Comparison of ENCODE assay signal across 8 cellular contexts in the genomic region with DNA sequence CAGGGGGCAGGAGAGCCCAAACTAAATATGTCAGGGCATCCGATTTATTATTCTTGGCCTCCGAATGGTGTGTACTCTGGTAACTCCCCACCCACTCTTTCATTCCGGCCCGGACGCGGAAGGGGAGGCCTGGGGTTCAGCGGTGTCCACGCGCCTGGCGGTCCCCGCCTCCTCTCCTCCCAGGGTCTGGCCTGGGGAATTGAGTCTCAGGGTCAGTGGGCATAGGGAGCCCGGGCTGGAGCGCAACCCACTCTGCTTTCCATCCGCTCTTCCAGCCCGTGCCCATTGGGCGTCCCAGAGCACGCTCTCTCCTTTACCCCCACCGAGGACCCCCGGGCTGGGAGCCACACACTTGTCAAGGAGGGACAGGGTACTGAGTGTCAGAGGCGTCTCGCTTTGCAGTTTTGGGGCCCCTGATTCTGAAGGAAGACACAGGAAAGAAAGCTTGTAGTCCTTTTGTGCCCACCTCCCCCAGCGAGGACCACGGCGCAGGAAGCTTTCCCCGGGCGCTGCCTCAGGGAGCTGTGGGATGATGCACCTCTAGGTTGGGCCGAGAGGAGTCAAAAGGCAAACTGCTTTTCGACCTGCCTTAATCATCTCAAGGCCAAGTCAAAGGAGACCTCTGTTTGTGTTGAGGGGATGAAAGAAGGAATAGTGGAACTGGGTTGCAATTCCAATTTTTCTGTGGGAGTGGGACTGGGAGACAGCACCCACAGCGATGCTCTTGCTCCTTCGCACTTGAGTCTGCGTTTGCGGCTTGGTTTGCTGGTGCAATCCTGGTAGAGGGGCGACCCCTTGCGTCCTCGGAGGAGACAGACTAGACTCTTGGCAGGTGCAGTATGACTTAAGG. TPM values are rescaled to one million over a fixed set of nuclear protein-coding genes. Genes with fewer than 3 reads are reported as not detected.
A peak's percentile ranks its signal among the peaks of the same experiment; 100 is the strongest.
DNase-seq lines count a peak whose midpoint lies in the region; ATAC-seq and TF ChIP-seq lines count a peak whose summit lies in the region.

No MANE protein-coding gene starts in this region.

- intact Hi-C loops in left ventricle myocardium superior (cut with micrococcal nuclease) = no loop called here

- ATAC-seq in left ventricle myocardium superior = peak; percentile 84

- H3K79me2 ChIP-seq in SK-N-SH (ENCODE audit: insufficient read depth) = no peaks in the 10 kb centered on the region

- no peak overlapping the region for H3K4me2 ChIP-seq in SK-N-SH

- H3K9me2 ChIP-seq in SK-N-SH = no peaks in the 10 kb centered on the region

- no peaks in the 10 kb centered on the region; a peak in 1 of 4 replicates for H3K4me1 ChIP-seq in SK-N-SH (ENCODE audit: control insufficient read depth in 1 of 2, insufficient read depth in 2 of 2, low read depth in 1 of 2, low read length in 1 of 2)

- no peaks in the 10 kb centered on the region for H3K9me3 ChIP-seq in SK-N-SH

- no peak overlapping the region for H3K9ac ChIP-seq in SK-N-SH

- H3K36me3 ChIP-seq in SK-N-SH (replicated peaks in 1 of 2; ENCODE audit: control insufficient read depth in 1 of 2, insufficient read depth in 2 of 2, low read length in 1 of 2) = no peaks in the 10 kb centered on the region

- DNase-seq in HEK293T (ENCODE audit: extremely low spot score) (peak; percentile 82), M059J (ENCODE audit: low read depth) (peak; percentile 72), SK-N-SH (peak; percentile 73), amniotic stem cell (lab: John Stamatoyannopoulos, UW) (peak; percentile 44), left ventricle myocardium superior (peak; percentile 72), putamen (ENCODE audit: low spot score) (peak; percentile 67), COR-L47 (lab: John Stamatoyannopoulos, UW) (no peak)

- H2AFZ ChIP-seq in SK-N-SH (ENCODE audit: low read depth) = no peak overlapping the region

- POLR2A ChIA-PET in HEK293T (lab: Yijun Ruan, JAX) (no interaction called here), SK-N-SH (lab: Yijun Ruan, JAX) (no interaction called here)

- 4% methylated on average over 32 of the region's 35 CpGs for WGBS in SK-N-SH (ENCODE audit: low lambda C conversion rate)

- H3K27me3 ChIP-seq in SK-N-SH (ENCODE audit: insufficient read depth) = peaks cover 53% of the 10 kb centered on the region

- peak; percentile 92 for TF ChIP-seq RAD21 in SK-N-SH (IDR thresholded peaks at IDR 0.05; ENCODE audit: low read length)

- H4K20me1 ChIP-seq in SK-N-SH (ENCODE audit: insufficient read depth) = no peaks in the 10 kb centered on the region

- TF ChIP-seq EP300 in SK-N-SH (IDR thresholded peaks at IDR 0.05; ENCODE audit: borderline replicate concordance in 1 of 2, low read depth in 1 of 2, low read length in 1 of 2) = no peak

- peak; percentile 91 for TF ChIP-seq CTCF in GM12872 (IDR thresholded peaks at IDR 0.05; ENCODE audit: insufficient read depth, low read depth, low read length)
- TF ChIP-seq CTCF in SK-N-SH (IDR thresholded peaks at IDR 0.05) = peak; percentile 81

- peak overlapping the region in 1 of 2 experiments; percentile 29; a peak in 1 of 4 replicates for H3K4me3 ChIP-seq in SK-N-SH (ENCODE audit: low read depth in 2 of 2, low read length in 1 of 2)

- CTCF ChIA-PET in HEK293T (lab: Yijun Ruan, JAX) = no interaction called here
- CTCF ChIA-PET in SK-N-SH (lab: Yijun Ruan, JAX) = interaction anchor here (0.6 to 1.9 kb wide), 7 partner anchors 10 to 1126 kb away, joined by 3 to 4 read pairs (median 3); no protein-coding TSS in a partner anchor

- H3F3A ChIP-seq in SK-N-SH (replicated peaks; ENCODE audit: insufficient read depth) = no peaks in the 10 kb centered on the region

- no peak overlapping the region for H3K27ac ChIP-seq in SK-N-SH (ENCODE audit: low read depth in 2 of 2, low read length in 1 of 2)

TF ChIP-seq in HEK293T, 16 proteins besides CTCF, POLR2A, EP300 and RAD21:
- no peak for TF ChIP-seq HDGF (IDR thresholded peaks at IDR 0.05; ENCODE audit: borderline replicate concordance)
- TF ChIP-seq CTBP1 (IDR thresholded peaks at IDR 0.05; ENCODE audit: borderline replicate concordance) = no peak; the same call in 1 of the 2 replicates
- TF ChIP-seq FOXA1 (IDR thresholded peaks at IDR 0.05) = no peak
- no peak for TF ChIP-seq SUZ12 (IDR thresholded peaks at IDR 0.05)
- no peak for TF ChIP-seq BHLHE40 (IDR thresholded peaks at IDR 0.05; ENCODE audit: borderline replicate concordance)
- no peak for TF ChIP-seq LEF1 (IDR thresholded peaks at IDR 0.05; ENCODE audit: borderline replicate concordance)
TF ChIP-seq in HEK293T: peak in this region for 0.

TF ChIP-seq in SK-N-SH, 30 proteins besides CTCF, POLR2A, EP300 and RAD21:
- TF ChIP-seq SMC3 (IDR thresholded peaks at IDR 0.05; ENCODE audit: low read depth, low read length) = peak; percentile 64
- TF ChIP-seq, protein P1, sequence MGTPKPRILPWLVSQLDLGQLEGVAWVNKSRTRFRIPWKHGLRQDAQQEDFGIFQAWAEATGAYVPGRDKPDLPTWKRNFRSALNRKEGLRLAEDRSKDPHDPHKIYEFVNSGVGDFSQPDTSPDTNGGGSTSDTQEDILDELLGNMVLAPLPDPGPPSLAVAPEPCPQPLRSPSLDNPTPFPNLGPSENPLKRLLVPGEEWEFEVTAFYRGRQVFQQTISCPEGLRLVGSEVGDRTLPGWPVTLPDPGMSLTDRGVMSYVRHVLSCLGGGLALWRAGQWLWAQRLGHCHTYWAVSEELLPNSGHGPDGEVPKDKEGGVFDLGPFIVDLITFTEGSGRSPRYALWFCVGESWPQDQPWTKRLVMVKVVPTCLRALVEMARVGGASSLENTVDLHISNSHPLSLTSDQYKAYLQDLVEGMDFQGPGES (IDR thresholded peaks at IDR 0.05; ENCODE audit: low read depth, low read length) = no peak

RNA-seq across cellular contexts. Expression of a gene that starts 2.5 kb away (rescaled TPM):
- total RNA-seq in M059J (2014; rRNA removed; shearing (Covaris generic)) = 0.42 TPM in 1 of 2 replicates, not detected in the other
- not detected in 2 replicates for polyA plus RNA-seq in SK-N-SH (2012; rRNA removed)
- polyA plus RNA-seq in SK-N-SH (2012; cell fraction: cytosol; rRNA removed) = not detected in 2 replicates
- polyA plus RNA-seq in SK-N-SH (2012; cell fraction: nucleus; rRNA removed) = not detected in 2 replicates
- 0.57 TPM for total RNA-seq in left ventricle myocardium superior
